27 cellular contexts compared by ENCODE assay signal in genomic region chr6:138044972-138045371, GRCh38.
"Had no signal": no experiment of that assay in that cellular context is flagged by ENCODE, and none has a peak within 500 bp of the region (broad histone marks: within the 10 kb centered on the region; RNA-seq: fewer than 3 reads in every experiment).

No MANE protein-coding gene starts in this region.

- H3K4me1 ChIP-seq: pancreas, prostate gland, right lobe of liver, stomach, testis, thyroid gland, transverse colon, upper lobe of left lung, vagina had no signal

- H3K9me3 ChIP-seq: mucosa of descending colon, pancreas, prostate gland, testis, thyroid gland, transverse colon, upper lobe of left lung, vagina had no signal

- H3K27me3 ChIP-seq: pancreas, right lobe of liver, stomach, testis, thyroid gland, transverse colon, upper lobe of left lung, vagina had no signal

- ATAC-seq: left lobe of liver; mucosa of descending colon; naive thymus-derived CD8-positive, alpha-beta T cell; pancreas; right lobe of liver; stimulated activated naive B cell treated with anti-CD40 and anti-IgM and Interleukin-4, amounts not matched to agents 10 μg/mL and 1 μg/mL and 100 μg/mL, for 72 hours; stimulated activated naive CD8-positive, alpha-beta T cell treated with anti-CD3 and anti-CD28 coated beads, Interleukin-15, Interleukin-2, amounts not matched to agents 100 U/mL and 50 U/mL, for 24 hours had no signal

- H3K36me3 ChIP-seq: pancreas, prostate gland, right lobe of liver, stomach, thyroid gland, transverse colon, upper lobe of left lung, vagina had no signal

- H3K4me3 ChIP-seq: lung, mucosa of descending colon, pancreas, prostate gland, right lobe of liver, skin epidermis, stomach, testis, thyroid gland, transverse colon, upper lobe of left lung, vagina had no signal

- DNase-seq: hippocampal formation; kidney glomerular epithelial cell; left cardiac atrium; midbrain; mucosa of descending colon; naive thymus-derived CD8-positive, alpha-beta T cell; nucleus accumbens; pancreas; posterior cingulate gyrus; retina; right lobe of liver; stimulated activated CD4-positive, alpha-beta T cell treated with anti-CD3 and anti-CD28 coated beads, Interleukin-12 subunit alpha, Interleukin-12 subunit beta, amount 100 ng/mL, for 4 hours; stimulated activated CD4-positive, alpha-beta T cell treated with anti-CD3 and anti-CD28 coated beads, Interleukin-15, amount 100 ng/mL, for 24 hours; stimulated activated CD4-positive, alpha-beta T cell treated with anti-CD3 and anti-CD28 coated beads, Interleukin-2, amount 100 ng/mL, for 24 hours; stimulated activated CD4-positive, alpha-beta T cell treated with anti-CD3 and anti-CD28 coated beads, Interleukin-4, amount 100 ng/mL, for 1 hour; stimulated activated naive B cell treated with anti-CD40 and anti-IgM and Interleukin-4, amounts not matched to agents 10 μg/mL and 1 μg/mL and 100 μg/mL, for 72 hours; stimulated activated naive CD8-positive, alpha-beta T cell treated with anti-CD3 and anti-CD28 coated beads, Interleukin-15, Interleukin-2, amounts not matched to agents 100 U/mL and 50 U/mL, for 24 hours; stomach; testis; thyroid gland; transverse colon; upper lobe of left lung had no signal

- H3K27ac ChIP-seq: pancreas, prostate gland, right lobe of liver, skin epidermis, stomach, testis, thyroid gland, transverse colon, upper lobe of left lung, vagina had no signal
